1 cellular context compared by ENCODE assay signal in the genomic region with DNA sequence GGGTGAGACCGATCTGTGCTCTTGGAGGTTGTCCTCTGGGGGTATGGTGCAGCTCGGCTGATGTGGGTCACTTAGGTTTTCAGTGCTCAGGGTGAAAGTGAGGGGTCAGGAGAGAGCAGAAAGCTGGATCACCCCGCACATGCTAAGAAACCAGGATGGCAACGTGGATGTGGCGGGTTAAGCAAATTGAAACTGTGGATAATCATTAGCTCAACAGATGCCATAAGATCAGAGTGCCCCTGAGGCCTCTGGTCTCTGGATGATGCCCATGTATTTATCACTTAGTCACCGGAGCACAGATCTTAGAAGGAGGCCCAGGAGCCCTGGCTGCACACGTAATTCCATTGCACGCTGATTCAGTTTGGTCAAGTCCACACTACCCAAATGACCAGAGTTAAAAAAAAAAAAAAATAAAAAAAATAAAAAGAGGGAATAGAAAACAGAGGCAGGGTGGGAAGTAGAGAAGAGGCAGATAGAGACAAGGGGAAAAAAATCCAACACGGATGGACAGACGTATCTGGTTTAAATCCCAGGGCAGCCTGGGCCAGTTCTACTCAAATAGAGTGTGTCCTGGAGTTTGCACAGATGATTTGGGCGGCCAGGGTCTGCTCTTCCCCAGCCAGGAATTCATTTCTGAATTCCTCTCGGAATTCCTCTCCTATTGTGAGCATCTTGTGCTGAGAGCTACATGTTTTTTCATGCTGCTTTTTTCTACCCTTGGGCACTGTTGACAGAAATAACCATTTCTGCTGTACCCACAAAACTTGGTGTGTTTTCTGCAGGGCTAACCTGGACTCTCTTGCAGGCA.
TF ChIP-seq lines count a peak whose summit lies in the region.

No MANE protein-coding gene starts in this region.

TF ChIP-seq in HepG2, 621 proteins besides CTCF, POLR2A, EP300 and RAD21 (continued from another document):
- TF ChIP-seq SNRNP70 (IDR thresholded peaks at IDR 0.05; ENCODE audit: low read depth, low read length), result no peak
- TF ChIP-seq SAP130 (CRISPR knock-in tag; IDR thresholded peaks at IDR 0.05; ENCODE audit: low read depth), result peak; percentile 62
- no peak for TF ChIP-seq ZNF138 (CRISPR knock-in tag; IDR thresholded peaks at IDR 0.05; ENCODE audit: low read depth)
- no peak for TF ChIP-seq ZNF224 (CRISPR knock-in tag; IDR thresholded peaks at IDR 0.05)
- no peak for TF ChIP-seq SIX1 (CRISPR knock-in tag; IDR thresholded peaks at IDR 0.05; ENCODE audit: borderline replicate concordance)
- no peak for TF ChIP-seq KLF6 (CRISPR knock-in tag; IDR thresholded peaks at IDR 0.05)
- TF ChIP-seq NFATC3 (CRISPR knock-in tag; IDR thresholded peaks at IDR 0.05), result no peak; the same call in 1 of the 2 replicates
- peak; percentile 63; the same call in 1 of the 2 replicates for TF ChIP-seq ZNF331 (CRISPR knock-in tag; IDR thresholded peaks at IDR 0.05)
- TF ChIP-seq ZNF333 (CRISPR knock-in tag; IDR thresholded peaks at IDR 0.05; ENCODE audit: borderline replicate concordance), result no peak
- no peak for TF ChIP-seq SRY (CRISPR knock-in tag; IDR thresholded peaks at IDR 0.05)
- TF ChIP-seq ZNF501 (CRISPR knock-in tag; IDR thresholded peaks at IDR 0.05), result peak; percentile 55; the same call in 1 of the 2 replicates
- TF ChIP-seq ZNF766 (CRISPR knock-in tag; IDR thresholded peaks at IDR 0.05; ENCODE audit: borderline replicate concordance), result peak; percentile 79; the same call in 1 of the 2 replicates
- TF ChIP-seq ASH2L (IDR thresholded peaks at IDR 0.05; ENCODE audit: insufficient read length, low read depth, low read length), result peak; percentile 39
- TF ChIP-seq ZFP36L1 (CRISPR knock-in tag; IDR thresholded peaks at IDR 0.05), result no peak; the same call in 1 of the 2 replicates
- TF ChIP-seq ARNT (IDR thresholded peaks at IDR 0.05), result no peak
- no peak for TF ChIP-seq MED8 (CRISPR knock-in tag; IDR thresholded peaks at IDR 0.05; ENCODE audit: insufficient replicate concordance)
- no peak for TF ChIP-seq ZNF780A (CRISPR knock-in tag; IDR thresholded peaks at IDR 0.05)
- TF ChIP-seq ADNP (CRISPR knock-in tag; IDR thresholded peaks at IDR 0.05), result no peak
- TF ChIP-seq MTA3 (CRISPR knock-in tag; IDR thresholded peaks at IDR 0.05), result no peak
- TF ChIP-seq GPN1 (CRISPR knock-in tag; IDR thresholded peaks at IDR 0.05; ENCODE audit: borderline replicate concordance), result no peak
- TF ChIP-seq ZNF143 (CRISPR knock-in tag; IDR thresholded peaks at IDR 0.05), result no peak
- no peak for TF ChIP-seq ZFP62 (CRISPR knock-in tag; IDR thresholded peaks at IDR 0.05)
- TF ChIP-seq PAX8 (CRISPR knock-in tag; IDR thresholded peaks at IDR 0.05; ENCODE audit: borderline replicate concordance), result no peak
- no peak; the same call in 1 of the 2 replicates for TF ChIP-seq KDM4B (CRISPR knock-in tag; IDR thresholded peaks at IDR 0.05)
- TF ChIP-seq XBP1 (CRISPR knock-in tag; IDR thresholded peaks at IDR 0.05), result no peak
- no peak for TF ChIP-seq SRSF4 (IDR thresholded peaks at IDR 0.05; ENCODE audit: low read depth, low read length, poor library complexity, severe bottlenecking)
- TF ChIP-seq SIX4 (CRISPR knock-in tag; IDR thresholded peaks at IDR 0.05), result no peak
- no peak for TF ChIP-seq JUN (CRISPR knock-in tag; IDR thresholded peaks at IDR 0.05)
- TF ChIP-seq ZSCAN21 (CRISPR knock-in tag; IDR thresholded peaks at IDR 0.05; ENCODE audit: borderline replicate concordance), result no peak
- peak; percentile 78 for TF ChIP-seq FOSL2 (CRISPR knock-in tag; IDR thresholded peaks at IDR 0.05)
- no peak for TF ChIP-seq KLF16 (CRISPR knock-in tag; IDR thresholded peaks at IDR 0.05)
- TF ChIP-seq, protein P1, sequence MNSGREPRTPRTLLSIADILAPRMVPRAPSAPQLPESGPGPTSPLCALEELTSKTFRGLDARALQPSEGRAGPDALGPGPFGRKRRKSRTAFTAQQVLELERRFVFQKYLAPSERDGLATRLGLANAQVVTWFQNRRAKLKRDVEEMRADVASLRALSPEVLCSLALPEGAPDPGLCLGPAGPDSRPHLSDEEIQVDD (CRISPR knock-in tag; IDR thresholded peaks at IDR 0.05; ENCODE audit: borderline replicate concordance), result no peak
- TF ChIP-seq, protein P2, sequence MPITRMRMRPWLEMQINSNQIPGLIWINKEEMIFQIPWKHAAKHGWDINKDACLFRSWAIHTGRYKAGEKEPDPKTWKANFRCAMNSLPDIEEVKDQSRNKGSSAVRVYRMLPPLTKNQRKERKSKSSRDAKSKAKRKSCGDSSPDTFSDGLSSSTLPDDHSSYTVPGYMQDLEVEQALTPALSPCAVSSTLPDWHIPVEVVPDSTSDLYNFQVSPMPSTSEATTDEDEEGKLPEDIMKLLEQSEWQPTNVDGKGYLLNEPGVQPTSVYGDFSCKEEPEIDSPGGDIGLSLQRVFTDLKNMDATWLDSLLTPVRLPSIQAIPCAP (CRISPR knock-in tag; IDR thresholded peaks at IDR 0.05; ENCODE audit: low read depth), result no peak
- TF ChIP-seq, protein P3, sequence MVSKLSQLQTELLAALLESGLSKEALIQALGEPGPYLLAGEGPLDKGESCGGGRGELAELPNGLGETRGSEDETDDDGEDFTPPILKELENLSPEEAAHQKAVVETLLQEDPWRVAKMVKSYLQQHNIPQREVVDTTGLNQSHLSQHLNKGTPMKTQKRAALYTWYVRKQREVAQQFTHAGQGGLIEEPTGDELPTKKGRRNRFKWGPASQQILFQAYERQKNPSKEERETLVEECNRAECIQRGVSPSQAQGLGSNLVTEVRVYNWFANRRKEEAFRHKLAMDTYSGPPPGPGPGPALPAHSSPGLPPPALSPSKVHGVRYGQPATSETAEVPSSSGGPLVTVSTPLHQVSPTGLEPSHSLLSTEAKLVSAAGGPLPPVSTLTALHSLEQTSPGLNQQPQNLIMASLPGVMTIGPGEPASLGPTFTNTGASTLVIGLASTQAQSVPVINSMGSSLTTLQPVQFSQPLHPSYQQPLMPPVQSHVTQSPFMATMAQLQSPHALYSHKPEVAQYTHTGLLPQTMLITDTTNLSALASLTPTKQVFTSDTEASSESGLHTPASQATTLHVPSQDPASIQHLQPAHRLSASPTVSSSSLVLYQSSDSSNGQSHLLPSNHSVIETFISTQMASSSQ (IDR thresholded peaks at IDR 0.05; ENCODE audit: low read depth), result peak; percentile 96
- TF ChIP-seq, protein P3 (CRISPR knock-in tag; IDR thresholded peaks at IDR 0.05; ENCODE audit: borderline replicate concordance), result peak; percentile 93
- TF ChIP-seq, protein P4, sequence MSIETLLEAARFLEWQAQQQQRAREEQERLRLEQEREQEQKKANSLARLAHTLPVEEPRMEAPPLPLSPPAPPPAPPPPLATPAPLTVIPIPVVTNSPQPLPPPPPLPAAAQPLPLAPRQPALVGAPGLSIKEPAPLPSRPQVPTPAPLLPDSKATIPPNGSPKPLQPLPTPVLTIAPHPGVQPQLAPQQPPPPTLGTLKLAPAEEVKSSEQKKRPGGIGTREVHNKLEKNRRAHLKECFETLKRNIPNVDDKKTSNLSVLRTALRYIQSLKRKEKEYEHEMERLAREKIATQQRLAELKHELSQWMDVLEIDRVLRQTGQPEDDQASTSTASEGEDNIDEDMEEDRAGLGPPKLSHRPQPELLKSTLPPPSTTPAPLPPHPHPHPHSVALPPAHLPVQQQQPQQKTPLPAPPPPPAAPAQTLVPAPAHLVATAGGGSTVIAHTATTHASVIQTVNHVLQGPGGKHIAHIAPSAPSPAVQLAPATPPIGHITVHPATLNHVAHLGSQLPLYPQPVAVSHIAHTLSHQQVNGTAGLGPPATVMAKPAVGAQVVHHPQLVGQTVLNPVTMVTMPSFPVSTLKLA (IDR thresholded peaks at IDR 0.05), result peak; percentile 47
- TF ChIP-seq MEIS2 (CRISPR knock-in tag; IDR thresholded peaks at IDR 0.05), result no peak
- TF ChIP-seq, protein P5, sequence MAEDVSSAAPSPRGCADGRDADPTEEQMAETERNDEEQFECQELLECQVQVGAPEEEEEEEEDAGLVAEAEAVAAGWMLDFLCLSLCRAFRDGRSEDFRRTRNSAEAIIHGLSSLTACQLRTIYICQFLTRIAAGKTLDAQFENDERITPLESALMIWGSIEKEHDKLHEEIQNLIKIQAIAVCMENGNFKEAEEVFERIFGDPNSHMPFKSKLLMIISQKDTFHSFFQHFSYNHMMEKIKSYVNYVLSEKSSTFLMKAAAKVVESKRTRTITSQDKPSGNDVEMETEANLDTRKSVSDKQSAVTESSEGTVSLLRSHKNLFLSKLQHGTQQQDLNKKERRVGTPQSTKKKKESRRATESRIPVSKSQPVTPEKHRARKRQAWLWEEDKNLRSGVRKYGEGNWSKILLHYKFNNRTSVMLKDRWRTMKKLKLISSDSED (CRISPR knock-in tag; IDR thresholded peaks at IDR 0.05), result no peak
- no peak for TF ChIP-seq SP4 (CRISPR knock-in tag; IDR thresholded peaks at IDR 0.05)
- no peak for TF ChIP-seq ZNF431 (CRISPR knock-in tag; IDR thresholded peaks at IDR 0.05; ENCODE audit: borderline replicate concordance, low read depth)
- no peak for TF ChIP-seq ZIK1 (CRISPR knock-in tag; IDR thresholded peaks at IDR 0.05; ENCODE audit: borderline replicate concordance, low read depth)
- TF ChIP-seq HHEX (CRISPR knock-in tag; IDR thresholded peaks at IDR 0.05), result no peak
- TF ChIP-seq, protein P6, sequence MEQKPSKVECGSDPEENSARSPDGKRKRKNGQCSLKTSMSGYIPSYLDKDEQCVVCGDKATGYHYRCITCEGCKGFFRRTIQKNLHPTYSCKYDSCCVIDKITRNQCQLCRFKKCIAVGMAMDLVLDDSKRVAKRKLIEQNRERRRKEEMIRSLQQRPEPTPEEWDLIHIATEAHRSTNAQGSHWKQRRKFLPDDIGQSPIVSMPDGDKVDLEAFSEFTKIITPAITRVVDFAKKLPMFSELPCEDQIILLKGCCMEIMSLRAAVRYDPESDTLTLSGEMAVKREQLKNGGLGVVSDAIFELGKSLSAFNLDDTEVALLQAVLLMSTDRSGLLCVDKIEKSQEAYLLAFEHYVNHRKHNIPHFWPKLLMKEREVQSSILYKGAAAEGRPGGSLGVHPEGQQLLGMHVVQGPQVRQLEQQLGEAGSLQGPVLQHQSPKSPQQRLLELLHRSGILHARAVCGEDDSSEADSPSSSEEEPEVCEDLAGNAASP (CRISPR knock-in tag; IDR thresholded peaks at IDR 0.05; ENCODE audit: borderline replicate concordance), result peak; percentile 72; the same call in 1 of the 2 replicates
- no peak for TF ChIP-seq NFE2L1 (CRISPR knock-in tag; IDR thresholded peaks at IDR 0.05; ENCODE audit: borderline replicate concordance)
- no peak for TF ChIP-seq ZNF616 (CRISPR knock-in tag; IDR thresholded peaks at IDR 0.05; ENCODE audit: low read depth)
- TF ChIP-seq HOXA3 (CRISPR knock-in tag; IDR thresholded peaks at IDR 0.05), result peak; percentile 66
- TF ChIP-seq ZNF33B (CRISPR knock-in tag; IDR thresholded peaks at IDR 0.05), result no peak
- TF ChIP-seq MED13 (CRISPR knock-in tag; IDR thresholded peaks at IDR 0.05), result no peak
- no peak for TF ChIP-seq ATRX (CRISPR knock-in tag; IDR thresholded peaks at IDR 0.05; ENCODE audit: borderline replicate concordance)
